14 cellular contexts compared by ENCODE assay signal in genomic region chr11:112156153-112156552, GRCh38. TPM values are rescaled to one million over a fixed set of nuclear protein-coding genes. Genes with fewer than 3 reads are reported as not detected.
"Had no signal": no experiment of that assay in that cellular context is flagged by ENCODE, and none has a peak within 500 bp of the region (broad histone marks: within the 10 kb centered on the region; RNA-seq: fewer than 3 reads in every experiment).

No MANE protein-coding gene starts in this region.

- H3K4me3 ChIP-seq: cardiac muscle cell, left lung had no signal

- H3K36me3 ChIP-seq: cardiac muscle cell had no signal

- H3K27me3 ChIP-seq: cardiac muscle cell, left lung, neutrophil had no signal

- H3K36me3 Mint-ChIP-seq: natural killer cell; stimulated activated effector memory CD8-positive, alpha-beta T cell treated with anti-CD3 and anti-CD28 coated beads, Interleukin-12 subunit alpha, Interleukin-12 subunit beta, amount 100 ng/mL, for 72 hours had no signal

- H3K27ac Mint-ChIP-seq: activated naive CD8-positive, alpha-beta T cell treated with anti-CD3 and anti-CD28 coated beads, Interleukin-2, amount 50 U/mL, for 24 hours; natural killer cell; stimulated activated effector memory CD8-positive, alpha-beta T cell treated with anti-CD3 and anti-CD28 coated beads, Interleukin-12 subunit alpha, Interleukin-12 subunit beta, amount 100 ng/mL, for 72 hours; T-helper 2 cell treated with Interferon-gamma antibody and Interleukin-4, amounts not matched to agents 5 μg/mL and 100 μg/mL, for 36 hours had no signal

- H3K4me1 Mint-ChIP-seq: stimulated activated effector memory CD8-positive, alpha-beta T cell treated with anti-CD3 and anti-CD28 coated beads, Interleukin-12 subunit alpha, Interleukin-12 subunit beta, amount 100 ng/mL, for 72 hours had no signal

- DNase-seq: activated CD4-positive, alpha-beta T cell treated with anti-CD3 and anti-CD28 coated beads, Interleukin-2, amount 50 U/mL, for 4 hours; activated CD4-positive, CD25-positive, alpha-beta regulatory T cell treated with anti-CD3 and anti-CD28 coated beads, Interleukin-2, amount 50 U/mL, for 72 hours; activated naive CD4-positive, alpha-beta T cell treated with Interleukin-2 at 50 U/mL for 16 hours; activated naive CD8-positive, alpha-beta T cell treated with anti-CD3 and anti-CD28 coated beads, Interleukin-2, amount 50 U/mL, for 24 hours; activated T-cell treated with anti-CD3 and anti-CD28 coated beads for 4 hours; islet precursor cell; left lung; natural killer cell; retina had no signal

- H3K4me3 Mint-ChIP-seq: activated naive CD8-positive, alpha-beta T cell treated with anti-CD3 and anti-CD28 coated beads, Interleukin-2, amount 50 U/mL, for 24 hours; natural killer cell; stimulated activated effector memory CD8-positive, alpha-beta T cell treated with anti-CD3 and anti-CD28 coated beads, Interleukin-12 subunit alpha, Interleukin-12 subunit beta, amount 100 ng/mL, for 72 hours; T-helper 2 cell treated with Interferon-gamma antibody and Interleukin-4, amounts not matched to agents 5 μg/mL and 100 μg/mL, for 36 hours had no signal

- H3K9me3 Mint-ChIP-seq: activated naive CD8-positive, alpha-beta T cell treated with anti-CD3 and anti-CD28 coated beads, Interleukin-2, amount 50 U/mL, for 24 hours; natural killer cell; stimulated activated effector memory CD8-positive, alpha-beta T cell treated with anti-CD3 and anti-CD28 coated beads, Interleukin-12 subunit alpha, Interleukin-12 subunit beta, amount 100 ng/mL, for 72 hours; T-helper 2 cell treated with Interferon-gamma antibody and Interleukin-4, amounts not matched to agents 5 μg/mL and 100 μg/mL, for 36 hours had no signal

- ATAC-seq: activated naive CD8-positive, alpha-beta T cell treated with anti-CD3 and anti-CD28 coated beads, Interleukin-2, amount 50 U/mL, for 24 hours; left lung; natural killer cell; stimulated activated effector memory CD8-positive, alpha-beta T cell treated with anti-CD3 and anti-CD28 coated beads, Interleukin-12 subunit alpha, Interleukin-12 subunit beta, amount 100 ng/mL, for 72 hours had no signal

- H3K27ac ChIP-seq: cardiac muscle cell had no signal

- H3K9me3 ChIP-seq: left lung, neutrophil had no signal

RNA-seq across cellular contexts. Expression of gene IL18, which starts 7.7 kb away (rescaled TPM):
- total RNA-seq: dermis microvascular lymphatic vessel endothelial cell had no signal

RNA-seq across cellular contexts. Expression of gene TEX12, which starts 11.0 kb away (rescaled TPM):
- total RNA-seq: cardiac muscle cell, dermis microvascular lymphatic vessel endothelial cell, left lung had no signal
